In genomic region chr9:21831841-21832509, GRCh38 we compare ENCODE assay signal across 9 cellular contexts. TPM values are rescaled to one million over a fixed set of nuclear protein-coding genes. Genes with fewer than 3 reads are reported as not detected.
DNase-seq lines count a peak whose midpoint lies in the region; ATAC-seq and TF ChIP-seq lines count a peak whose summit lies in the region.
"Had no signal": no experiment of that assay in that cellular context is flagged by ENCODE, and none has a peak within 500 bp of the region (broad histone marks: within the 10 kb centered on the region; RNA-seq: fewer than 3 reads in every experiment).

No MANE protein-coding gene starts in this region.

- H3K4me1 ChIP-seq in OCI-LY1 (ENCODE audit: insufficient read depth, low read length, severe bottlenecking), result peaks cover 25% of the 10 kb centered on the region
- peaks cover 4 to 5% of the 10 kb centered on the region in 2 donors for H3K4me1 ChIP-seq in esophagus (ENCODE audit: control insufficient read depth in 2 of 2, insufficient read depth in 2 of 2, low read length in 1 of 2)

- H3K27ac ChIP-seq in OCI-LY1 (ENCODE audit: low read depth, low read length, poor library complexity, severe bottlenecking), result peak overlapping the region; percentile 51
- peak overlapping the region; percentile 84 to 90 for H3K27ac ChIP-seq in esophagus (ENCODE audit: low read depth in 2 of 2, low read length in 1 of 2)
- H3K27ac ChIP-seq: BLaER1 had no signal

- DNase-seq in NCI-H510A treated with DMSO at 0.1 percent for 48 hours (lab: John Stamatoyannopoulos, UW) (peak; percentile 21), NCI-H510A (lab: John Stamatoyannopoulos, UW) (no peak), erythroblast (lab: John Stamatoyannopoulos, UW) (no peak), middle frontal gyrus (ENCODE audit: extremely low spot score, low spot score) (no peak)
- DNase-seq in stimulated activated CD4-positive, alpha-beta T cell treated with anti-CD3 and anti-CD28 coated beads, Interleukin-4, amount 100 ng/mL, for 24 hours, result peak; percentile 40

- no peaks in the 10 kb centered on the region for H3K9me3 ChIP-seq in OCI-LY1 (ENCODE audit: low read length)
- H3K9me3 ChIP-seq in esophagus (ENCODE audit: control insufficient read depth in 2 of 2, insufficient read depth in 1 of 2, low read depth in 1 of 2, low read length in 1 of 2), result no peaks in the 10 kb centered on the region

- WGBS in esophagus, 2 donors, result 26 to 46% methylated on average over 8 of the region's 8 CpGs

- no peaks in the 10 kb centered on the region for H4K20me1 ChIP-seq in OCI-LY1 (ENCODE audit: insufficient read depth, low read length)

- H3K4me3 ChIP-seq in OCI-LY1 (ENCODE audit: low read depth, low read length, poor library complexity, severe bottlenecking), result no peak overlapping the region
- no peak overlapping the region for H3K4me3 ChIP-seq in esophagus (ENCODE audit: low read depth in 1 of 2, low read length in 2 of 2)
- H3K4me3 ChIP-seq: BLaER1 had no signal

- H2AFZ ChIP-seq in OCI-LY1 (ENCODE audit: low read length), result no peak overlapping the region

- ATAC-seq in HG02678 (IDR thresholded peaks at IDR 0.05; ENCODE audit: unreplicated experiment), result peak; percentile 67

- no peaks in the 10 kb centered on the region for H3F3A ChIP-seq in OCI-LY1 (ENCODE audit: insufficient read depth, low read length)

- no peak for TF ChIP-seq CTCF in OCI-LY1 (IDR thresholded peaks at IDR 0.05; ENCODE audit: low read length)

- H3K9ac ChIP-seq in OCI-LY1 (ENCODE audit: low read length), result no peak overlapping the region
- H3K9ac ChIP-seq: BLaER1 had no signal

- H3K36me3 ChIP-seq in OCI-LY1 (ENCODE audit: insufficient read depth, low read length) (peaks cover 98% of the 10 kb centered on the region), esophagus (ENCODE audit: control insufficient read depth in 2 of 2, insufficient read depth in 2 of 2, low read length in 1 of 2) (peaks cover 2% of the 10 kb centered on the region in 2 donors)

- no peak overlapping the region for H3K4me2 ChIP-seq in OCI-LY1 (ENCODE audit: low read length)
- H3K4me2 ChIP-seq: BLaER1 had no signal

- H3K27me3 ChIP-seq in OCI-LY1 (ENCODE audit: insufficient read depth, low read length) (no peaks in the 10 kb centered on the region), esophagus (ENCODE audit: control insufficient read depth in 1 of 2, insufficient read depth in 2 of 2, low read length in 2 of 2) (no peaks in the 10 kb centered on the region)
- H3K27me3 ChIP-seq: BLaER1 had no signal

- TF ChIP-seq POLR2A in erythroblast (IDR thresholded peaks at IDR 0.05; ENCODE audit: low read length), result no peak

- peaks cover 5% of the 10 kb centered on the region; the same call in 1 of the 2 replicates for H3K79me2 ChIP-seq in OCI-LY1 (ENCODE audit: insufficient read depth, low read length)

- no peaks in the 10 kb centered on the region for H3K9me2 ChIP-seq in OCI-LY1 (ENCODE audit: low read depth, low read length)

RNA-seq across cellular contexts. Expression of gene MTAP, which starts 29.5 kb away (rescaled TPM):
- polyA plus RNA-seq in esophagus, result 10 to 100 TPM; 11.5 to 14.9 TPM

Comparison
In these comparisons a context has a peak if more than half of its experiments do, and no peak if none do; other contexts are left out.
1. DNase-seq: peak in NCI-H510A treated with DMSO at 0.1 percent for 48 hours (single experiment) and stimulated activated CD4-positive, alpha-beta T cell treated with anti-CD3 and anti-CD28 coated beads, Interleukin-4, amount 100 ng/mL, for 24 hours (single experiment); none in NCI-H510A (single experiment), erythroblast (0 of 2) and middle frontal gyrus (single experiment).